ENCODE assay signal across 7 cellular contexts in genomic region chr17:2594657-2595085, GRCh38. TPM values are rescaled to one million over a fixed set of nuclear protein-coding genes. Genes with fewer than 3 reads are reported as not detected.
DNase-seq lines count a peak whose midpoint lies in the region; ATAC-seq, FAIRE-seq and TF ChIP-seq lines count a peak whose summit lies in the region.

No MANE protein-coding gene starts in this region.

- 0% methylated on average over 12 of the region's 12 CpGs for WGBS in ectodermal cell, 2 experiments

- H3K27ac Mint-ChIP-seq in neural crest cell (ENCODE audit: unreplicated experiment): no peak overlapping the region

- H3K4me1 ChIP-seq in Peyer's patch (peaks cover 0 to 44% (median 7%) of the 10 kb centered on the region in 4 donors), ectodermal cell (ENCODE audit: control insufficient read depth, insufficient read depth, low read length) (peaks cover 6% of the 10 kb centered on the region)

- no peaks in the 10 kb centered on the region for H3K9me3 Mint-ChIP-seq in neural crest cell

- H3K27ac ChIP-seq in Peyer's patch (peak overlapping the region; percentile 98 to 99 (median 99)), ectodermal cell (ENCODE audit: insufficient read depth, low read depth, low read length, poor library complexity, severe bottlenecking) (peak overlapping the region; percentile 99)

- peaks cover 48% of the 10 kb centered on the region for H3K4me1 Mint-ChIP-seq in neural crest cell

- DNase-seq in GM12892 (ENCODE audit: insufficient read length) (no peak), Peyer's patch (no peak), neural crest cell (ENCODE audit: low read depth, low spot score) (no peak), NOMO-1 (lab: John Stamatoyannopoulos, UW; ENCODE audit: unreplicated experiment in 2 of 2) (no peak), iPS-NIHi7 (ENCODE audit: extremely low spot score) (no peak)

- peak overlapping the region; percentile 94 for H3K4me3 Mint-ChIP-seq in neural crest cell

- TF ChIP-seq POLR2A in GM12892 (IDR thresholded peaks at IDR 0.05; ENCODE audit: low read depth, low read length) (no peak), Peyer's patch (IDR thresholded peaks at IDR 0.05) (no peak)

- H3K4me3 ChIP-seq in Peyer's patch (peak overlapping the region; percentile 89 to 99 (median 94)), ectodermal cell (ENCODE audit: insufficient read depth, low read depth, low read length) (peak overlapping the region; percentile 93)

- no peak for TF ChIP-seq CTCF in Peyer's patch (IDR thresholded peaks at IDR 0.05)
- no peak for TF ChIP-seq CTCF in neural crest cell (conservative IDR thresholded peaks at IDR 0.05)

- H3K27me3 ChIP-seq in Peyer's patch (no peaks in the 10 kb centered on the region), ectodermal cell (ENCODE audit: control insufficient read depth, insufficient read depth, low read length, poor library complexity, severe bottlenecking) (no peaks in the 10 kb centered on the region)

- no peaks in the 10 kb centered on the region for H3K27me3 Mint-ChIP-seq in neural crest cell (ENCODE audit: low read depth)

- no peak for ATAC-seq in GM19463 (IDR thresholded peaks at IDR 0.05; ENCODE audit: unreplicated experiment)

- no peaks in the 10 kb centered on the region for H3K36me3 Mint-ChIP-seq in neural crest cell (ENCODE audit: low read depth)

- H3K36me3 ChIP-seq in Peyer's patch: no peaks in the 10 kb centered on the region
- H3K36me3 ChIP-seq in ectodermal cell (ENCODE audit: control insufficient read depth, insufficient read depth, low read length): no peaks in the 10 kb centered on the region

- peak; percentile 78 for FAIRE-seq in GM12892 (lab: Jason Lieb, UNC)

- H3K9me3 ChIP-seq in Peyer's patch (no peaks in the 10 kb centered on the region), ectodermal cell (ENCODE audit: control insufficient read depth, low read length) (no peaks in the 10 kb centered on the region)

RNA-seq across cellular contexts. Expression of gene PAFAH1B1, which starts 1.2 kb away (rescaled TPM):
- 71.8 TPM for polyA plus RNA-seq in GM12892 (2012; ENCODE audit: missing spikeins)
- total RNA-seq in Peyer's patch (100 to 1,000 TPM; 131 to 281 (median 141) TPM), neural crest cell (130 and 136 TPM in 2 replicates)
- 198 TPM for polyA plus RNA-seq in ectodermal cell (2013, experiment 1 of 4)
- 199 TPM for polyA plus RNA-seq in ectodermal cell (2013, experiment 2 of 4)
- polyA plus RNA-seq in ectodermal cell (2013, experiment 3 of 4): 142 TPM
- 159 TPM for polyA plus RNA-seq in ectodermal cell (2013, experiment 4 of 4)
